In genomic region chr17:28982191-28982793, GRCh38 we compare ENCODE assay signal across 9 cellular contexts. TPM values are rescaled to one million over a fixed set of nuclear protein-coding genes. Genes with fewer than 3 reads are reported as not detected.
A peak's percentile ranks its signal among the peaks of the same experiment; 100 is the strongest.
DNase-seq lines count a peak whose midpoint lies in the region; ATAC-seq, FAIRE-seq and TF ChIP-seq lines count a peak whose summit lies in the region.
"Had no signal": no experiment of that assay in that cellular context is flagged by ENCODE, and none has a peak within 500 bp of the region (broad histone marks: within the 10 kb centered on the region; RNA-seq: fewer than 3 reads in every experiment).

No MANE protein-coding gene starts in this region.

- no peak for TF ChIP-seq RAD21 in IMR-90 (IDR thresholded peaks at IDR 0.05; ENCODE audit: low read length)
- TF ChIP-seq RAD21 in H1 (IDR thresholded peaks at IDR 0.05 in 1 of 2, conservative IDR thresholded peaks at IDR 0.05 in 1 of 2; ENCODE audit: low read depth in 2 of 2, low read length in 2 of 2): no peak

- H3K79me1 ChIP-seq in IMR-90 (ENCODE audit: low read depth in 1 of 2, low read length in 2 of 2): no peaks in the 10 kb centered on the region
- H3K79me1 ChIP-seq in H1 (ENCODE audit: low read depth, low read length): no peaks in the 10 kb centered on the region; the same call in 1 of the 2 replicates

- H4K5ac ChIP-seq in IMR-90 (ENCODE audit: low read depth, low read length) (no peak overlapping the region), H1 (ENCODE audit: insufficient read length, low read depth, low read length) (no peak overlapping the region)

- H3K18ac ChIP-seq in IMR-90 (ENCODE audit: low read depth, low read length): no peak overlapping the region
- H3K18ac ChIP-seq in H1 (ENCODE audit: extremely low read depth, low read length): no peak overlapping the region

- H2BK20ac ChIP-seq in IMR-90 (ENCODE audit: low read depth, low read length): no peak overlapping the region
- no peak overlapping the region; the same call in 1 of the 2 replicates for H2BK20ac ChIP-seq in H1 (ENCODE audit: low read length)

- WGBS in IMR-90 (ENCODE audit: extremely low coverage in 2 of 2, insufficient read length in 1 of 2), 2 experiments: no CpG with 5 or more reads among the region's 9 CpGs
- 93% methylated on average over 9 of the region's 9 CpGs; no CpG with 5 or more reads in 1 of the 2 experiments for WGBS in H1 (ENCODE audit: extremely low coverage in 1 of 2, insufficient coverage in 1 of 2, insufficient read length in 1 of 2, insufficient replicate concordance in 2 of 2, low coverage in 1 of 2, low lambda C conversion rate in 2 of 2, missing lambda C conversion rate in 1 of 2), 2 experiments

- H3K27ac Mint-ChIP-seq in CD4-positive, alpha-beta T cell: peak overlapping the region; percentile 92

- H3K4me3 ChIP-seq in IMR-90 (ENCODE audit: insufficient read depth, low read depth, low read length) (no peak overlapping the region), H1 (ENCODE audit: extremely low read depth in 1 of 4, insufficient read depth in 2 of 4, low read depth in 3 of 4, low read length in 4 of 4) (no peak overlapping the region), WERI-Rb-1 (ENCODE audit: low read depth, low read length) (no peak overlapping the region)

- H3K56ac ChIP-seq in IMR-90 (ENCODE audit: extremely low read depth, insufficient read depth, low read length) (no peak overlapping the region; the same call in 1 of the 2 replicates), H1 (replicated peaks; ENCODE audit: insufficient read length, low read depth, low read length) (no peak overlapping the region)

- H3K36me3 ChIP-seq in IMR-90 (ENCODE audit: control insufficient read depth, insufficient read depth, low read length) (no peaks in the 10 kb centered on the region), H1 (ENCODE audit: control insufficient read depth in 2 of 4, insufficient read depth in 4 of 4, low read length in 3 of 4) (no peaks in the 10 kb centered on the region), WERI-Rb-1 (peaks cover 20% of the 10 kb centered on the region)

- peak overlapping the region; percentile 55 for H3K27ac ChIP-seq in CD4-positive, alpha-beta T cell (ENCODE audit: low read depth, low read length)
- H3K27ac ChIP-seq in IMR-90 (ENCODE audit: insufficient read depth, low read length): no peak overlapping the region
- H3K27ac ChIP-seq in H1 (ENCODE audit: low read depth, low read length): no peak overlapping the region
- no peak overlapping the region; the same call in 1 of the 2 replicates for H3K27ac ChIP-seq in WERI-Rb-1

- H3K9ac ChIP-seq in IMR-90 (ENCODE audit: low read depth, low read length) (no peak overlapping the region), H1 (replicated peaks in 1 of 4; ENCODE audit: extremely low read depth in 1 of 4, low read depth in 3 of 4, low read length in 3 of 4) (no peak overlapping the region)

- no peak for TF ChIP-seq EP300 in H1 (IDR thresholded peaks at IDR 0.05; ENCODE audit: borderline replicate concordance in 1 of 2, low read depth in 2 of 2, low read length in 2 of 2)

- no peak overlapping the region for H2BK15ac ChIP-seq in IMR-90 (ENCODE audit: low read depth, low read length)
- H2BK15ac ChIP-seq in H1 (ENCODE audit: low read length): no peak overlapping the region

- no peaks in the 10 kb centered on the region; the same call in 1 of the 2 replicates for H3K23me2 ChIP-seq in H1 (ENCODE audit: low read depth, low read length)

- peak overlapping the region; percentile 33 for H2AFZ ChIP-seq in IMR-90 (replicated peaks; ENCODE audit: low read length, poor library complexity)
- no peak overlapping the region for H2AFZ ChIP-seq in H1 (ENCODE audit: low read length)

- no peaks in the 10 kb centered on the region for H3K36me3 Mint-ChIP-seq in CD4-positive, alpha-beta T cell (ENCODE audit: low read depth)

- H3K79me2 ChIP-seq in H1 (ENCODE audit: control insufficient read depth in 1 of 2, insufficient read depth in 2 of 2, low read length in 2 of 2): no peaks in the 10 kb centered on the region

- H3K4me2 ChIP-seq in IMR-90 (ENCODE audit: low read depth, low read length) (no peak overlapping the region), H1 (ENCODE audit: insufficient read depth in 1 of 2, low read depth in 2 of 2, low read length in 2 of 2) (no peak overlapping the region)

- POLR2A ChIA-PET in CD4-positive, alpha-beta T cell (lab: Charles Lee): interaction anchor here (1.0 kb wide), 1 partner anchor 30 kb away, joined by 3 read pairs; no protein-coding TSS in a partner anchor
- POLR2A ChIA-PET in IMR-90 (lab: Charles Lee; ENCODE audit: unreplicated experiment): no interaction called here
- POLR2A ChIA-PET in H1 (lab: Charles Lee; ENCODE audit: partially characterized antibody): no interaction called here

- H2AK5ac ChIP-seq in IMR-90 (ENCODE audit: low read depth, low read length): no peak overlapping the region
- H2AK5ac ChIP-seq in H1 (ENCODE audit: low read depth, low read length): 0 out of 2 replicates have a peak overlapping the region, but pooled peaks have one; percentile 32

- no peaks in the 10 kb centered on the region for H3K9me1 ChIP-seq in IMR-90 (ENCODE audit: insufficient read depth, low read length)

- no peaks in the 10 kb centered on the region for H3K27me3 Mint-ChIP-seq in CD4-positive, alpha-beta T cell

- ATAC-seq in CD4-positive, alpha-beta T cell (ENCODE audit: poor library complexity): peak; percentile 85
- ATAC-seq in IMR-90 (ENCODE audit: low read depth): no peak

- TF ChIP-seq CTCF in CD4-positive, alpha-beta T cell (IDR thresholded peaks at IDR 0.05): no peak
- no peak for TF ChIP-seq CTCF in IMR-90 (conservative IDR thresholded peaks at IDR 0.05; ENCODE audit: low read depth, low read length)
- TF ChIP-seq CTCF in H1 (IDR thresholded peaks at IDR 0.05; ENCODE audit: control extremely low read depth in 1 of 3, insufficient read depth in 1 of 3, low read depth in 1 of 3, low read length in 3 of 3): no peak
- no peak for TF ChIP-seq CTCF in WERI-Rb-1 (IDR thresholded peaks at IDR 0.05; ENCODE audit: low read depth, low read length)

- H4K20me1 ChIP-seq in IMR-90 (ENCODE audit: insufficient read depth, low read length) (no peaks in the 10 kb centered on the region), H1 (replicated peaks in 1 of 2; ENCODE audit: control insufficient read depth in 1 of 2, insufficient read depth in 2 of 2, low read length in 2 of 2) (no peaks in the 10 kb centered on the region)

- DNase-seq in CD4-positive, alpha-beta T cell: peak in 8 of 10 experiments; percentile 8 to 44 (median 24)
- DNase-seq in IMR-90 (peak; percentile 24), H1 (ENCODE audit: low read depth in 1 of 2, low spot score in 2 of 2) (no peak), WERI-Rb-1 (no peak), NCI-H1105 treated with DMSO at 0.1 percent for 48 hours (lab: John Stamatoyannopoulos, UW) (no peak), NCI-H748 (lab: John Stamatoyannopoulos, UW; ENCODE audit: unreplicated experiment) (no peak)
- DNase-seq in activated CD4-positive, alpha-beta T cell treated with anti-CD3 and anti-CD28 coated beads, Interleukin-2, amount 50 U/mL, for 4 hours: peak; percentile 12 to 18
- peak; percentile 28 for DNase-seq in stimulated activated CD4-positive, alpha-beta T cell treated with anti-CD3 and anti-CD28 coated beads, Interleukin-2, amount 100 ng/mL, for 4 hours (ENCODE audit: low read depth)

- H3K23ac ChIP-seq in IMR-90 (ENCODE audit: low read depth, low read length) (peak overlapping the region; percentile 14; the same call in 1 of the 2 replicates), H1 (ENCODE audit: insufficient read length) (no peak overlapping the region)

- H4K8ac ChIP-seq in IMR-90 (ENCODE audit: low read depth in 2 of 2, low read length in 2 of 2) (no peak overlapping the region), H1 (ENCODE audit: extremely low read depth, insufficient read depth, low read length) (no peak overlapping the region)

- peak overlapping the region; percentile 16 for H3K4me3 Mint-ChIP-seq in CD4-positive, alpha-beta T cell

- no peaks in the 10 kb centered on the region for H3K9me3 Mint-ChIP-seq in CD4-positive, alpha-beta T cell

- peak overlapping the region; percentile 60; the same call in 1 of the 2 replicates for H2BK12ac ChIP-seq in H1 (ENCODE audit: low read depth, low read length)

- intact Hi-C loops in CD4-positive, alpha-beta T cell (cut with DNase I, micrococcal nuclease): no loop called here
- intact Hi-C loops in IMR-90 (cut with micrococcal nuclease): no loop called here

- H3K4me1 Mint-ChIP-seq in CD4-positive, alpha-beta T cell (ENCODE audit: low read depth): peaks cover 23% of the 10 kb centered on the region

- BruUV-seq in IMR-90 (replicated peaks; lab: Mats Ljungman, UMichigan): no TSS peak

- H2BK120ac ChIP-seq in IMR-90 (ENCODE audit: low read depth, low read length) (no peak overlapping the region), H1 (replicated peaks; ENCODE audit: low read depth, low read length) (no peak overlapping the region)

- peak overlapping the region; percentile 61 for H2AK9ac ChIP-seq in IMR-90 (replicated peaks; ENCODE audit: low read depth, low read length, poor library complexity)

- dilution Hi-C loops in IMR-90 (cut with HindIII; ENCODE audit: low sequenced_read_pairs, unreplicated experiment): no loop called here

- H3K4me1 ChIP-seq in IMR-90 (ENCODE audit: control insufficient read depth, insufficient read depth, low read length): no peaks in the 10 kb centered on the region
- peaks cover 14 to 18% (median 16%) of the 10 kb centered on the region in 4 experiments for H3K4me1 ChIP-seq in H1 (replicated peaks in 1 of 4; ENCODE audit: control insufficient read depth in 3 of 4, insufficient read depth in 4 of 4, low read length in 3 of 4)

- H2BK5ac ChIP-seq in IMR-90 (ENCODE audit: low read depth, low read length, poor library complexity, severe bottlenecking): no peak overlapping the region
- H2BK5ac ChIP-seq in H1 (ENCODE audit: low read depth, low read length): no peak overlapping the region

- FAIRE-seq in H1 (lab: Jason Lieb, UNC): no peak
- FAIRE-seq: G401.6 had no signal

- no peak overlapping the region for H3K4ac ChIP-seq in IMR-90 (ENCODE audit: low read depth, low read length)
- H3K4ac ChIP-seq in H1 (replicated peaks; ENCODE audit: insufficient read length, low read depth, low read length): peak overlapping the region; percentile 53

- no peaks in the 10 kb centered on the region for H3K9me3 ChIP-seq in CD4-positive, alpha-beta T cell (ENCODE audit: control insufficient read depth, low read length)
- H3K9me3 ChIP-seq in IMR-90 (ENCODE audit: control insufficient read depth, insufficient read depth, low read length) (no peaks in the 10 kb centered on the region), H1 (ENCODE audit: insufficient read depth in 2 of 2, low read depth in 1 of 2, low read length in 1 of 2) (no peaks in the 10 kb centered on the region), WERI-Rb-1 (ENCODE audit: severe bottlenecking) (no peaks in the 10 kb centered on the region)

- no peak overlapping the region for H4K91ac ChIP-seq in IMR-90 (ENCODE audit: insufficient read depth, low read depth, low read length)
- peak overlapping the region; percentile 93 for H4K91ac ChIP-seq in H1 (replicated peaks; ENCODE audit: insufficient read length, low read length)

- H3K14ac ChIP-seq in IMR-90 (replicated peaks; ENCODE audit: low read depth, low read length): no peak overlapping the region
- no peak overlapping the region for H3K14ac ChIP-seq in H1 (ENCODE audit: insufficient read length)

- TF ChIP-seq POLR2A in IMR-90 (IDR thresholded peaks at IDR 0.05; ENCODE audit: low read depth, low read length): no peak
- no peak for TF ChIP-seq POLR2A in H1 (IDR thresholded peaks at IDR 0.05; ENCODE audit: control extremely low read depth in 1 of 2, low read depth in 2 of 2, low read length in 2 of 2)

- in situ Hi-C loops in IMR-90 (cut with MboI; ENCODE audit: low sequenced_read_pairs): no loop called here

- H3K27me3 ChIP-seq in CD4-positive, alpha-beta T cell (ENCODE audit: control insufficient read depth, insufficient read depth, low read length): no peaks in the 10 kb centered on the region
- H3K27me3 ChIP-seq in IMR-90 (ENCODE audit: control insufficient read depth, insufficient read depth, low read length): peaks cover 86% of the 10 kb centered on the region
- H3K27me3 ChIP-seq in H1 (replicated peaks in 1 of 4; ENCODE audit: control insufficient read depth in 3 of 4, extremely low read depth in 1 of 4, insufficient read depth in 3 of 4, low read length in 3 of 4): no peaks in the 10 kb centered on the region
- H3K27me3 ChIP-seq in WERI-Rb-1 (ENCODE audit: insufficient read depth, low read depth, severe bottlenecking): no peaks in the 10 kb centered on the region

- CTCF ChIA-PET in CD4-positive, alpha-beta T cell (lab: Charles Lee): interaction anchor here (1.3 kb wide), 1 partner anchor 17 kb away, joined by 3 read pairs; no protein-coding TSS in a partner anchor
- CTCF ChIA-PET in IMR-90 (lab: Yijun Ruan, JAX) (no interaction called here), H1 (lab: Charles Lee; ENCODE audit: partially characterized antibody) (interaction anchor here (1.2 to 2.8 kb wide), 8 partner anchors 9 to 134 kb away, joined by 3 to 18 read pairs (median 7); no protein-coding TSS in a partner anchor)

RNA-seq across cellular contexts. Expression of gene SEZ6, which starts 23.5 kb away (rescaled TPM):
- under 1 TPM in 1 of 2 experiments, not detected in 1; 0.31 TPM for total RNA-seq in CD4-positive, alpha-beta T cell
- not detected in 2 replicates for total RNA-seq in IMR-90 (2012; rRNA removed)
- polyA plus RNA-seq in IMR-90 (2012; rRNA removed) (not detected in 2 replicates), H1 (2011; rRNA removed) (8.5 and 16.1 TPM in 2 replicates)
- polyA plus RNA-seq in IMR-90 (2012; cell fraction: cytosol; rRNA removed): not detected in 2 replicates
- not detected in 2 replicates for polyA plus RNA-seq in IMR-90 (2012; cell fraction: nucleus; rRNA removed; ENCODE audit: low replicate concordance)
- total RNA-seq in H1 (2021; fragmentation: NEBNext Ultra II Directional; extraction: Animal tissue kit (Norgen Biotek cat#: 25700)): 6.9 and 7.8 TPM in 2 replicates
- 4.8 TPM for polyA plus RNA-seq in H1 (2011; cell fraction: cytosol; rRNA removed)
- polyA plus RNA-seq in H1 (2011; cell fraction: nucleus; rRNA removed): 18.6 TPM
- polyA plus RNA-seq in H1 (2012, experiment 1 of 2): 10.7 to 21.5 TPM (median 18.7 TPM) in 4 replicates
- 19.3 TPM for polyA plus RNA-seq in H1 (2012, experiment 2 of 2)
- 11.1 TPM for polyA plus RNA-seq in H1 (2013, experiment 1 of 2)
- 10.2 TPM for polyA plus RNA-seq in H1 (2013, experiment 2 of 2)
- polyA minus RNA-seq in H1 (2011; rRNA and poly(A)+ RNA removed): 5.6 and 13.9 TPM in 2 replicates
- polyA minus RNA-seq in H1 (2011; cell fraction: cytosol; rRNA and poly(A)+ RNA removed): 5.6 TPM
- 7.6 TPM for polyA minus RNA-seq in H1 (2011; cell fraction: nucleus; rRNA and poly(A)+ RNA removed)

RNA-seq across cellular contexts. Expression of gene PHF12, which starts 31.0 kb away (rescaled TPM):
- 100 to 1,000 TPM; 232 to 247 TPM for total RNA-seq in CD4-positive, alpha-beta T cell
- total RNA-seq in IMR-90 (2012; rRNA removed): 25.6 and 26.7 TPM in 2 replicates
- 24.4 and 28.9 TPM in 2 replicates for polyA plus RNA-seq in IMR-90 (2012; rRNA removed)
- 27.1 and 31.6 TPM in 2 replicates for polyA plus RNA-seq in IMR-90 (2012; cell fraction: cytosol; rRNA removed)
- 46.7 and 79.8 TPM in 2 replicates for polyA plus RNA-seq in IMR-90 (2012; cell fraction: nucleus; rRNA removed; ENCODE audit: low replicate concordance)
- total RNA-seq in H1 (2021; fragmentation: NEBNext Ultra II Directional; extraction: Animal tissue kit (Norgen Biotek cat#: 25700)): 57.7 and 65.7 TPM in 2 replicates
- polyA plus RNA-seq in H1 (2011; rRNA removed): 38.8 and 74.8 TPM in 2 replicates
- 35.5 TPM for polyA plus RNA-seq in H1 (2011; cell fraction: cytosol; rRNA removed)
- polyA plus RNA-seq in H1 (2011; cell fraction: nucleus; rRNA removed): 143 TPM
- 54.3 to 66.0 TPM (median 57.0 TPM) in 4 replicates for polyA plus RNA-seq in H1 (2012, experiment 1 of 2)
- polyA plus RNA-seq in H1 (2012, experiment 2 of 2): 18.9 TPM
- polyA plus RNA-seq in H1 (2013, experiment 1 of 2): 30.5 TPM
- polyA plus RNA-seq in H1 (2013, experiment 2 of 2): 27.9 TPM
- 52.7 and 53.4 TPM in 2 replicates for polyA minus RNA-seq in H1 (2011; rRNA and poly(A)+ RNA removed)
- 41.7 TPM for polyA minus RNA-seq in H1 (2011; cell fraction: cytosol; rRNA and poly(A)+ RNA removed)
- 69.0 TPM for polyA minus RNA-seq in H1 (2011; cell fraction: nucleus; rRNA and poly(A)+ RNA removed)

Comparison
In these comparisons a context has a peak if more than half of its experiments do, and no peak if none do; other contexts are left out.
1. DNase-seq: peak in CD4-positive, alpha-beta T cell (8 of 10), IMR-90 (single experiment), activated CD4-positive, alpha-beta T cell treated with anti-CD3 and anti-CD28 coated beads, Interleukin-2, amount 50 U/mL, for 4 hours (2 of 2) and stimulated activated CD4-positive, alpha-beta T cell treated with anti-CD3 and anti-CD28 coated beads, Interleukin-2, amount 100 ng/mL, for 4 hours (single experiment); none in H1 (0 of 2), WERI-Rb-1 (single experiment), NCI-H1105 treated with DMSO at 0.1 percent for 48 hours (single experiment) and NCI-H748 (single experiment).